8 cellular contexts compared by ENCODE assay signal in the genomic region with DNA sequence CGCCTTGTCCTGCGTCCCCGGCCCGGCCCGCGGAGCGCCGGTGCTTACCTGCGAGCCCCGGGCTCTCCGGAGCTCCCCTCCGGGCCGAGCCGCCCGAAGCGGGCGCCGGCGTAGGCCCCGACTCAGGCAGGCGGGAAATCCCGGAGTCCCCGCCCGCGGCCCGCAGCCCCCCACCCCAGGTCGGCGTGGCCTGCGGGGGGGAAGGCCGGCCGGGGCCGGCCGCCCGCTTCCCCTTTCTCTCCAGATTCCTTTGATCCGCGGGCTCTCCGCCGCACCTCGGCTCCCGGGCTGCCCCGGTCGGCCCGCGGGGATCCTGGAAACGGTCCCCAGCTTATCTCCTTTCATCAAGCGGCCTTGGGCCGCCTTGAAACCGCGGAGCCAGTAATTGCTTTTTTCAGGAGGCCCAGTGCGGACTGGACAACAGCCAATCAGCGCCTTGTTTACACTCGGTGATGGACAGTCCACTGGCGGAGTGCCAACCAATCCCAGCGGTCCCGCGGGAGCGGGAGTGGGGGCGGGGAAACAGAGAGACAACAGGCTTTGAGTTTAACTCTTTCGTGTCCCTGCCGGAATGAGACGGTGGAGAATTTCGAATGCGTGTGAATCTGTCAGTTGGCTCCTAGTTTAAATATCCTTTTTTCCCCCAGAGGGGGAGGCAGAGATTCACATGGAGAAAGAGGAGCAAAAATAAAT. TPM values are rescaled to one million over a fixed set of nuclear protein-coding genes. Genes with fewer than 3 reads are reported as not detected.
DNase-seq lines count a peak whose midpoint lies in the region; ATAC-seq and TF ChIP-seq lines count a peak whose summit lies in the region.

No MANE protein-coding gene starts in this region.

- intact Hi-C loops in activated T-helper 1 cell treated with anti-CD3 and anti-CD28 coated beads, Interleukin-12 subunit alpha, Interleukin-12 subunit beta, Interleukin-2, Interleukin-4 antibody, amounts not matched to agents 30 ng/mL and 10 ng/mL and 1 ng/mL, durations not matched to agents 14 hours and 24 hours and 36 hours (cut with micrococcal nuclease), result loop anchor here (2.0 to 10.0 kb wide), 3 partner anchors 91 to 1549 kb away; a partner anchor contains a TSS
- intact Hi-C loops in natural killer cell (cut with micrococcal nuclease), result loop anchor here (2.0 kb wide), 1 partner anchor 47 kb away; no protein-coding TSS in a partner anchor

- peak overlapping the region; percentile 81 for H3K27ac ChIP-seq in foreskin keratinocyte
- H3K27ac ChIP-seq in subcutaneous abdominal adipose tissue (ENCODE audit: low read depth, low read length), result peak overlapping the region; percentile 87

- H3K9ac ChIP-seq in subcutaneous abdominal adipose tissue (ENCODE audit: low read length in 5 of 5), result peak overlapping the region in 4 of 5 donors; percentile 35 to 81 (median 72)

- peak overlapping the region; percentile 61 for H3K27ac Mint-ChIP-seq in activated T-helper 1 cell treated with anti-CD3 and anti-CD28 coated beads, Interleukin-12 subunit alpha, Interleukin-12 subunit beta, Interleukin-2, Interleukin-4 antibody, amounts not matched to agents 30 ng/mL and 10 ng/mL and 1 ng/mL, durations not matched to agents 14 hours and 24 hours and 36 hours
- H3K27ac Mint-ChIP-seq in natural killer cell, result peak overlapping the region; percentile 83 to 92

- H3K4me1 ChIP-seq in foreskin keratinocyte, result no peaks in the 10 kb centered on the region
- H3K4me1 ChIP-seq in subcutaneous abdominal adipose tissue (ENCODE audit: control insufficient read depth in 5 of 5, insufficient read depth in 5 of 5, low read length in 5 of 5), result peaks cover 11 to 75% (median 68%) of the 10 kb centered on the region in 5 donors

- H3K9me3 ChIP-seq in subcutaneous abdominal adipose tissue (ENCODE audit: control insufficient read depth in 5 of 5, low read length in 5 of 5), result no peaks in the 10 kb centered on the region

- peak; percentile 100 for DNase-seq in COR-L47 (lab: John Stamatoyannopoulos, UW)
- DNase-seq in HS-5 (ENCODE audit: low read depth), result peak; percentile 99
- peak; percentile 95 for DNase-seq in NCI-H82 treated with DMSO at 0.1 percent for 48 hours (lab: John Stamatoyannopoulos, UW; ENCODE audit: unreplicated experiment)
- DNase-seq in activated T-helper 1 cell treated with anti-CD3 and anti-CD28 coated beads, Interleukin-12 subunit alpha, Interleukin-12 subunit beta, Interleukin-2, Interleukin-4 antibody, amounts not matched to agents 30 ng/mL and 10 ng/mL and 1 ng/mL, durations not matched to agents 14 hours and 24 hours and 36 hours (ENCODE audit: low spot score), result peak; percentile 46
- DNase-seq in foreskin keratinocyte, result peak; percentile 97 to 99
- peak; percentile 75 for DNase-seq in natural killer cell

- H3K4me1 Mint-ChIP-seq in activated T-helper 1 cell treated with anti-CD3 and anti-CD28 coated beads, Interleukin-12 subunit alpha, Interleukin-12 subunit beta, Interleukin-2, Interleukin-4 antibody, amounts not matched to agents 30 ng/mL and 10 ng/mL and 1 ng/mL, durations not matched to agents 14 hours and 24 hours and 36 hours (ENCODE audit: low read depth), result peaks cover 17% of the 10 kb centered on the region
- peaks cover 26 to 31% of the 10 kb centered on the region in 2 donors for H3K4me1 Mint-ChIP-seq in natural killer cell

- H3K9me3 Mint-ChIP-seq in activated T-helper 1 cell treated with anti-CD3 and anti-CD28 coated beads, Interleukin-12 subunit alpha, Interleukin-12 subunit beta, Interleukin-2, Interleukin-4 antibody, amounts not matched to agents 30 ng/mL and 10 ng/mL and 1 ng/mL, durations not matched to agents 14 hours and 24 hours and 36 hours, result no peaks in the 10 kb centered on the region
- H3K9me3 Mint-ChIP-seq in natural killer cell, result no peaks in the 10 kb centered on the region

- TF ChIP-seq CTCF in foreskin keratinocyte (conservative IDR thresholded peaks at IDR 0.05), result peak; percentile 17
- TF ChIP-seq CTCF in natural killer cell (IDR thresholded peaks at IDR 0.05), result no peak

- H3K4me3 ChIP-seq in subcutaneous abdominal adipose tissue (ENCODE audit: low read depth in 1 of 5, low read length in 5 of 5), result peak overlapping the region; percentile 50 to 77 (median 67)

- peaks cover 43% of the 10 kb centered on the region for H3K27me3 Mint-ChIP-seq in activated T-helper 1 cell treated with anti-CD3 and anti-CD28 coated beads, Interleukin-12 subunit alpha, Interleukin-12 subunit beta, Interleukin-2, Interleukin-4 antibody, amounts not matched to agents 30 ng/mL and 10 ng/mL and 1 ng/mL, durations not matched to agents 14 hours and 24 hours and 36 hours (ENCODE audit: insufficient read depth)
- H3K27me3 Mint-ChIP-seq in natural killer cell (ENCODE audit: low read depth in 2 of 2), result peaks cover 0 to 35% of the 10 kb centered on the region in 2 donors

- peaks cover 0 to 2% (median 0%) of the 10 kb centered on the region in 5 donors for H3K36me3 ChIP-seq in subcutaneous abdominal adipose tissue (ENCODE audit: control insufficient read depth in 5 of 5, insufficient read depth in 5 of 5, low read length in 5 of 5)

- peak overlapping the region; percentile 73 for H3K4me3 Mint-ChIP-seq in activated T-helper 1 cell treated with anti-CD3 and anti-CD28 coated beads, Interleukin-12 subunit alpha, Interleukin-12 subunit beta, Interleukin-2, Interleukin-4 antibody, amounts not matched to agents 30 ng/mL and 10 ng/mL and 1 ng/mL, durations not matched to agents 14 hours and 24 hours and 36 hours
- peak overlapping the region; percentile 94 for H3K4me3 Mint-ChIP-seq in natural killer cell

- ATAC-seq in foreskin keratinocyte (peak; percentile 56), natural killer cell (peak; percentile 33 to 59 (median 40)), HG03342 (IDR thresholded peaks at IDR 0.05; ENCODE audit: unreplicated experiment) (no peak)

- no peaks in the 10 kb centered on the region for H3K27me3 ChIP-seq in foreskin keratinocyte
- H3K27me3 ChIP-seq in subcutaneous abdominal adipose tissue (ENCODE audit: control insufficient read depth in 5 of 5, insufficient read depth in 4 of 5, low read length in 5 of 5), result no peaks in the 10 kb centered on the region

- peaks cover under 1% of the 10 kb centered on the region for H3K36me3 Mint-ChIP-seq in activated T-helper 1 cell treated with anti-CD3 and anti-CD28 coated beads, Interleukin-12 subunit alpha, Interleukin-12 subunit beta, Interleukin-2, Interleukin-4 antibody, amounts not matched to agents 30 ng/mL and 10 ng/mL and 1 ng/mL, durations not matched to agents 14 hours and 24 hours and 36 hours (ENCODE audit: low read depth)
- H3K36me3 Mint-ChIP-seq in natural killer cell, result no peaks in the 10 kb centered on the region

RNA-seq across cellular contexts. Expression of a gene that starts 1.4 kb away (rescaled TPM):
- 0.02 and 0.08 TPM in 2 replicates for total RNA-seq in activated T-helper 1 cell treated with anti-CD3 and anti-CD28 coated beads, Interleukin-12 subunit alpha, Interleukin-12 subunit beta, Interleukin-2, Interleukin-4 antibody, amounts not matched to agents 30 ng/mL and 10 ng/mL and 1 ng/mL, durations not matched to agents 14 hours and 24 hours and 36 hours
- total RNA-seq in foreskin keratinocyte (4.4 and 5.6 TPM in 2 replicates), natural killer cell (10 to 100 TPM in 1 of 3 donors, 1 to 10 TPM in 2; 2.9 to 17.3 (median 5.7) TPM)
- 1.7 and 2.2 TPM in 2 replicates for polyA plus RNA-seq in foreskin keratinocyte

Comparison
In these comparisons a context has a peak if more than half of its experiments do, and no peak if none do; other contexts are left out.
1. DNase-seq: peak in every context shown above with its lines; median percentile 100 in COR-L47; 99 in HS-5; 98 in foreskin keratinocyte; 95 in NCI-H82 treated with DMSO at 0.1 percent for 48 hours; 75 in natural killer cell; 46 in activated T-helper 1 cell treated with anti-CD3 and anti-CD28 coated beads, Interleukin-12 subunit alpha, Interleukin-12 subunit beta, Interleukin-2, Interleukin-4 antibody, amounts not matched to agents 30 ng/mL and 10 ng/mL and 1 ng/mL, durations not matched to agents 14 hours and 24 hours and 36 hours.